Comparison of ENCODE assay signal across 8 cellular contexts in genomic region chr4:70993181-70994068, GRCh38. TPM values are rescaled to one million over a fixed set of nuclear protein-coding genes. Genes with fewer than 3 reads are reported as not detected.
A peak's percentile ranks its signal among the peaks of the same experiment; 100 is the strongest.
DNase-seq lines count a peak whose midpoint lies in the region; ATAC-seq, FAIRE-seq and TF ChIP-seq lines count a peak whose summit lies in the region.

Gene DCK, plus strand, starts transcription at chr4:70993649. Its CDS starts 187 bp downstream, at chr4:70993836.

- no peak for FAIRE-seq in bronchial epithelial cell (lab: Jason Lieb, UNC)

- ATAC-seq in GM18870 (IDR thresholded peaks at IDR 0.05; ENCODE audit: unreplicated experiment) (peak; percentile 59), HG03108 (IDR thresholded peaks at IDR 0.05; ENCODE audit: unreplicated experiment) (peak; percentile 76)

- peaks cover 13% of the 10 kb centered on the region for H3K4me1 ChIP-seq in smooth muscle cell (ENCODE audit: low read depth)

- no peaks in the 10 kb centered on the region for H3K9me3 ChIP-seq in smooth muscle cell (replicated peaks; ENCODE audit: low read depth)

- CTCF ChIA-PET in AG04449 (lab: Yijun Ruan, JAX): interaction anchor here (1.3 to 10.2 kb wide), 4 partner anchors 10 to 30 kb away, joined by 3 to 80 read pairs (median 4); no protein-coding TSS in a partner anchor

- H4K20me1 ChIP-seq in smooth muscle cell (ENCODE audit: low read depth): no peaks in the 10 kb centered on the region

- H3K27me3 ChIP-seq in bronchial epithelial cell (ENCODE audit: control insufficient read depth, insufficient read depth, low read length): no peaks in the 10 kb centered on the region
- no peaks in the 10 kb centered on the region for H3K27me3 ChIP-seq in smooth muscle cell (ENCODE audit: low read depth)

- no peak for TF ChIP-seq CTCF in AG04449 (IDR thresholded peaks at IDR 0.05; ENCODE audit: insufficient read depth, low read length, missing control alignments)
- TF ChIP-seq CTCF in WI38 (IDR thresholded peaks at IDR 0.05; ENCODE audit: low read depth, low read length): no peak
- no peak for TF ChIP-seq CTCF in bronchial epithelial cell (IDR thresholded peaks at IDR 0.05; ENCODE audit: insufficient read depth, low read length, severe bottlenecking)
- no peak for TF ChIP-seq CTCF in smooth muscle cell (IDR thresholded peaks at IDR 0.05; ENCODE audit: borderline replicate concordance, insufficient read depth, poor library complexity, severe bottlenecking)

- H3K27ac ChIP-seq in smooth muscle cell (ENCODE audit: low read depth): peak within 1 kb of the TSS; percentile 56

- WGBS in smooth muscle cell (ENCODE audit: low lambda C conversion rate): under 1% methylated on average over 60 of the region's 74 CpGs

- POLR2A ChIA-PET in AG04449 (lab: Yijun Ruan, JAX): interaction anchor here (0.6 to 1.5 kb wide), 3 partner anchors 89 to 154 kb away, joined by 4 to 8 read pairs (median 4); partner anchors contain the start of genes GRSF1 and MOB1B

- H2AFZ ChIP-seq in smooth muscle cell (ENCODE audit: low read depth): peak within 1 kb of the TSS; percentile 77

- H3K79me2 ChIP-seq in smooth muscle cell (ENCODE audit: low read depth): peaks cover 33% of the 10 kb centered on the region

- DNase-seq in AG04449 (ENCODE audit: low read depth, low spot score): no peak
- peak; percentile 50 for DNase-seq in NCI-H2196 treated with DMSO at 0.1 percent for 48 hours (lab: John Stamatoyannopoulos, UW; ENCODE audit: unreplicated experiment)
- peak; percentile 69 for DNase-seq in bronchial epithelial cell (ENCODE audit: low read depth)
- DNase-seq in iPS-NIHi7 (ENCODE audit: extremely low spot score): peak; percentile 95
- DNase-seq in smooth muscle cell (lab: John Stamatoyannopoulos, UW; ENCODE audit: unreplicated experiment): peak; percentile 59

- peak within 1 kb of the TSS; percentile 75 for H3K9ac ChIP-seq in smooth muscle cell (ENCODE audit: low read depth)

- H3K36me3 ChIP-seq in bronchial epithelial cell (ENCODE audit: control insufficient read depth, insufficient read depth, low read length): no peaks in the 10 kb centered on the region
- no peaks in the 10 kb centered on the region for H3K36me3 ChIP-seq in smooth muscle cell (ENCODE audit: low read depth)

- H3K4me3 ChIP-seq in AG04449 (ENCODE audit: low read depth, low read length) (peak within 1 kb of the TSS; percentile 90), WI38 (ENCODE audit: low read depth, low read length) (peak within 1 kb of the TSS; percentile 85), bronchial epithelial cell (ENCODE audit: low read depth, low read length) (peak within 1 kb of the TSS; percentile 68), smooth muscle cell (peak within 1 kb of the TSS; percentile 81)

- peaks cover 10% of the 10 kb centered on the region for H3F3A ChIP-seq in smooth muscle cell (ENCODE audit: low read depth)

- peak within 1 kb of the TSS; percentile 83 for H3K4me2 ChIP-seq in smooth muscle cell

RNA-seq across cellular contexts. Expression of gene DCK, which starts in this region (rescaled TPM):
- total RNA-seq in bronchial epithelial cell (16.1 and 18.6 TPM in 2 replicates), smooth muscle cell (28.7 and 28.9 TPM in 2 replicates)
- polyA plus RNA-seq in smooth muscle cell: 13.6 and 18.8 TPM in 2 replicates
